Comparison of ENCODE assay signal across 12 cellular contexts in genomic region chr11:46671958-46672315, GRCh38. TPM values are rescaled to one million over a fixed set of nuclear protein-coding genes. Genes with fewer than 3 reads are reported as not detected.
DNase-seq lines count a peak whose midpoint lies in the region; ATAC-seq and TF ChIP-seq lines count a peak whose summit lies in the region.
"Had no signal": no experiment of that assay in that cellular context is flagged by ENCODE, and none has a peak within 500 bp of the region (broad histone marks: within the 10 kb centered on the region; RNA-seq: fewer than 3 reads in every experiment).

No MANE protein-coding gene starts in this region.

- H3K27me3 ChIP-seq in CD4-positive, alpha-beta memory T cell (ENCODE audit: insufficient read depth, low read length): no peaks in the 10 kb centered on the region
- H3K27me3 ChIP-seq in Loucy (ENCODE audit: insufficient read depth, low read length, poor library complexity, severe bottlenecking) (no peaks in the 10 kb centered on the region), dorsolateral prefrontal cortex (no peaks in the 10 kb centered on the region), gastrocnemius medialis (no peaks in the 10 kb centered on the region), osteoblast (ENCODE audit: insufficient read depth, low read length) (no peaks in the 10 kb centered on the region), SJCRH30 (no peaks in the 10 kb centered on the region)
- H3K27me3 ChIP-seq: foreskin keratinocyte had no signal

- CTCF ChIA-PET in CD4-positive, alpha-beta memory T cell (lab: Charles Lee; ENCODE audit: partially characterized antibody): interaction anchor here (1.3 to 4.2 kb wide), 7 partner anchors 9 to 54 kb away, joined by 4 to 61 read pairs (median 8); partner anchors contain the start of genes ARHGAP1, ATG13, HARBI1 and ZNF408

- H3K79me2 ChIP-seq in Loucy (ENCODE audit: insufficient read depth, low read length) (peaks cover 8% of the 10 kb centered on the region; the same call in 1 of the 2 replicates), osteoblast (ENCODE audit: insufficient read depth, low read length) (no peaks in the 10 kb centered on the region)

- in situ Hi-C loops in gastrocnemius medialis (cut with MboI; ENCODE audit: low sequenced_read_pairs in 4 of 4): no loop called here

- H3K4me3 Mint-ChIP-seq in CD4-positive, alpha-beta memory T cell: peak overlapping the region; percentile 33 to 92 (median 82)

- H2AFZ ChIP-seq in Loucy (ENCODE audit: low read length) (no peak overlapping the region), osteoblast (ENCODE audit: low read length) (no peak overlapping the region)

- POLR2A ChIA-PET in CD4-positive, alpha-beta memory T cell (lab: Charles Lee; ENCODE audit: partially characterized antibody): interaction anchor here (0.7 to 3.4 kb wide), 6 partner anchors 12 to 55 kb away, joined by 3 to 85 read pairs (median 8); partner anchors contain the start of genes ARHGAP1, ATG13, HARBI1 and ZNF408

- no peaks in the 10 kb centered on the region for H3K27me3 Mint-ChIP-seq in CD4-positive, alpha-beta memory T cell

- H3K27ac ChIP-seq in CD4-positive, alpha-beta memory T cell (ENCODE audit: low read depth, low read length): peak overlapping the region; percentile 30
- H3K27ac ChIP-seq in dorsolateral prefrontal cortex: peak overlapping the region in 51 of 59 donors; percentile 22 to 96 (median 78)
- peak overlapping the region; percentile 52 to 92 (median 88) for H3K27ac ChIP-seq in gastrocnemius medialis
- H3K27ac ChIP-seq in osteoblast (ENCODE audit: low read depth, low read length): no peak overlapping the region
- H3K27ac ChIP-seq in SJCRH30: no peak overlapping the region
- H3K27ac ChIP-seq: C4-2B, foreskin keratinocyte had no signal

- no peaks in the 10 kb centered on the region for H3K9me2 ChIP-seq in Loucy (replicated peaks; ENCODE audit: low read depth, low read length)

- peak overlapping the region; percentile 76 for H3K9ac ChIP-seq in Loucy (ENCODE audit: low read depth, low read length, poor library complexity, severe bottlenecking)

- H3K9me3 ChIP-seq in CD4-positive, alpha-beta memory T cell (ENCODE audit: control insufficient read depth in 1 of 2, low read length in 2 of 2): no peaks in the 10 kb centered on the region
- H3K9me3 ChIP-seq in Loucy (ENCODE audit: insufficient read depth, low read depth, low read length) (no peaks in the 10 kb centered on the region), gastrocnemius medialis (no peaks in the 10 kb centered on the region), osteoblast (ENCODE audit: low read depth, low read length) (no peaks in the 10 kb centered on the region), SJCRH30 (replicated peaks) (no peaks in the 10 kb centered on the region)

- peaks cover 35% of the 10 kb centered on the region for H3F3A ChIP-seq in Loucy (ENCODE audit: low read depth)

- peaks cover 41 to 57% of the 10 kb centered on the region in 2 donors for H3K36me3 Mint-ChIP-seq in CD4-positive, alpha-beta memory T cell

- H4K20me1 ChIP-seq in Loucy (ENCODE audit: insufficient read depth, low read length, poor library complexity, severe bottlenecking): no peaks in the 10 kb centered on the region
- no peaks in the 10 kb centered on the region for H4K20me1 ChIP-seq in osteoblast (ENCODE audit: insufficient read depth, low read length)

- no peak for TF ChIP-seq POLR2A in gastrocnemius medialis (IDR thresholded peaks at IDR 0.05)

- intact Hi-C loops in CD4-positive, alpha-beta memory T cell (cut with micrococcal nuclease): loop anchor here (1.0 kb wide), 2 partner anchors 28 to 55 kb away; partner anchors contain the start of genes ARHGAP1, ATG13 and HARBI1
- intact Hi-C loops in dorsolateral prefrontal cortex (cut with DNase I) (no loop called here), gastrocnemius medialis (cut with DNase I; ENCODE audit: low total_unique reads) (no loop called here)

- TF ChIP-seq CTCF in Loucy (conservative IDR thresholded peaks at IDR 0.05; ENCODE audit: low read length): no peak
- no peak for TF ChIP-seq CTCF in dorsolateral prefrontal cortex (IDR thresholded peaks at IDR 0.05 in 54 of 56, conservative IDR thresholded peaks at IDR 0.05 in 2 of 56; ENCODE audit: low read depth in 1 of 56, partially characterized antibody in 56 of 56)
- TF ChIP-seq CTCF in gastrocnemius medialis (IDR thresholded peaks at IDR 0.05 in 4 of 5, conservative IDR thresholded peaks at IDR 0.05 in 1 of 5): no peak
- TF ChIP-seq CTCF in osteoblast (IDR thresholded peaks at IDR 0.05; ENCODE audit: extremely low read depth, low read depth, low read length): no peak

- peaks cover 41 to 84% (median 71%) of the 10 kb centered on the region in 4 donors for H3K4me1 Mint-ChIP-seq in CD4-positive, alpha-beta memory T cell

- peaks cover 41% of the 10 kb centered on the region for H3K36me3 ChIP-seq in CD4-positive, alpha-beta memory T cell (ENCODE audit: insufficient read depth, low read length)
- H3K36me3 ChIP-seq in Loucy (ENCODE audit: insufficient read depth, low read length) (peaks cover 44% of the 10 kb centered on the region; the same call in 1 of the 2 replicates), gastrocnemius medialis (peaks cover 3 to 60% of the 10 kb centered on the region in 2 donors), osteoblast (ENCODE audit: insufficient read depth, low read length) (peaks cover 59% of the 10 kb centered on the region), SJCRH30 (peaks cover 28% of the 10 kb centered on the region)

- peak overlapping the region; percentile 78 to 96 (median 94) for H3K27ac Mint-ChIP-seq in CD4-positive, alpha-beta memory T cell

- no peak overlapping the region for H3K4me3 ChIP-seq in CD4-positive, alpha-beta memory T cell (ENCODE audit: low read length in 2 of 2)
- H3K4me3 ChIP-seq in Loucy (ENCODE audit: low read length, poor library complexity, severe bottlenecking) (peak overlapping the region; percentile 57), dorsolateral prefrontal cortex (no peak overlapping the region), gastrocnemius medialis (no peak overlapping the region), osteoblast (ENCODE audit: insufficient read depth, low read length) (no peak overlapping the region), SJCRH30 (no peak overlapping the region)

- peaks cover 81% of the 10 kb centered on the region for H3K4me1 ChIP-seq in CD4-positive, alpha-beta memory T cell (ENCODE audit: insufficient read depth, low read length)
- H3K4me1 ChIP-seq in Loucy (ENCODE audit: insufficient read depth, low read length, poor library complexity, severe bottlenecking) (peaks cover 79% of the 10 kb centered on the region), gastrocnemius medialis (peaks cover 19 to 41% of the 10 kb centered on the region in 2 donors), osteoblast (ENCODE audit: insufficient read depth, low read length) (peaks cover 22% of the 10 kb centered on the region), SJCRH30 (peaks cover 36% of the 10 kb centered on the region)

- DNase-seq in CD4-positive, alpha-beta memory T cell: no peak
- no peak for DNase-seq in dorsolateral prefrontal cortex
- DNase-seq in gastrocnemius medialis: no peak
- no peak for DNase-seq in osteoblast (ENCODE audit: insufficient read length, low spot score, missing footprints)
- no peak for DNase-seq in SJCRH30
- DNase-seq in COLO668 (lab: John Stamatoyannopoulos, UW; ENCODE audit: unreplicated experiment): no peak
- DNase-seq: effector CD8-positive, alpha-beta T cell; foreskin keratinocyte; SIG-M5 had no signal

- H3K4me2 ChIP-seq in Loucy (ENCODE audit: low read depth, low read length, poor library complexity, severe bottlenecking) (peak overlapping the region; percentile 75), osteoblast (ENCODE audit: insufficient read depth, low read length) (no peak overlapping the region)

- ATAC-seq in gastrocnemius medialis: no peak
- ATAC-seq: foreskin keratinocyte had no signal

- H3K9me3 Mint-ChIP-seq in CD4-positive, alpha-beta memory T cell: no peaks in the 10 kb centered on the region

RNA-seq across cellular contexts. Expression of gene ARHGAP1, which starts 28.5 kb away (rescaled TPM):
- total RNA-seq in CD4-positive, alpha-beta memory T cell: 10 to 100 TPM; 61.3 to 72.2 TPM
- 10 to 100 TPM; 39.0 to 85.8 TPM for polyA plus RNA-seq in CD4-positive, alpha-beta memory T cell
- total RNA-seq in dorsolateral prefrontal cortex (100 to 1,000 TPM in 13 of 120 experiments, 10 to 100 TPM in 107; 52.6 to 143 (median 80.0) TPM), gastrocnemius medialis (10 to 100 TPM; 11.1 to 34.8 (median 24.6) TPM), osteoblast (88.3 and 100 TPM in 2 replicates)
- 21.7 and 21.8 TPM in 2 replicates for total RNA-seq in SJCRH30 (2014; rRNA removed; shearing (Covaris generic))

RNA-seq across cellular contexts. Expression of gene ZNF408, which starts 28.9 kb away (rescaled TPM):
- total RNA-seq in CD4-positive, alpha-beta memory T cell: 10 to 100 TPM; 18.9 to 20.0 TPM
- 10 to 100 TPM in 1 of 2 donors, 1 to 10 TPM in 1; 5.7 to 12.7 TPM for polyA plus RNA-seq in CD4-positive, alpha-beta memory T cell
- total RNA-seq in dorsolateral prefrontal cortex (10 to 100 TPM in 20 of 120 experiments, 1 to 10 TPM in 100; 4.8 to 15.1 (median 8.4) TPM), gastrocnemius medialis (10 to 100 TPM; 17.7 to 25.2 (median 19.3) TPM), osteoblast (16.2 and 16.3 TPM in 2 replicates)
- total RNA-seq in SJCRH30 (2014; rRNA removed; shearing (Covaris generic)): 8.5 and 8.7 TPM in 2 replicates

RNA-seq across cellular contexts. Expression of gene F2, which starts 47.1 kb away (rescaled TPM):
- not detected for total RNA-seq in CD4-positive, alpha-beta memory T cell
- polyA plus RNA-seq in CD4-positive, alpha-beta memory T cell: not detected
- total RNA-seq in dorsolateral prefrontal cortex (1 to 10 TPM in 10 of 120 experiments, under 1 TPM in 35, not detected in 75; 0.14 to 1.5 (median 0.67) TPM), gastrocnemius medialis (1 to 10 TPM in 2 of 4 donors, not detected in 2; 1.4 to 3.0 TPM), osteoblast (not detected in 2 replicates)
- total RNA-seq in SJCRH30 (2014; rRNA removed; shearing (Covaris generic)): 0.06 and 0.15 TPM in 2 replicates
- total RNA-seq: foreskin keratinocyte, HT1080 had no signal
- polyA plus RNA-seq: foreskin keratinocyte had no signal

RNA-seq across cellular contexts. Expression of gene ATG13, which starts 54.6 kb away (rescaled TPM):
- total RNA-seq in CD4-positive, alpha-beta memory T cell: 10 to 100 TPM; 86.0 to 96.2 TPM
- polyA plus RNA-seq in CD4-positive, alpha-beta memory T cell: 10 to 100 TPM; 64.2 to 66.0 TPM
- total RNA-seq in dorsolateral prefrontal cortex (100 to 1,000 TPM; 107 to 201 (median 150) TPM), gastrocnemius medialis (10 to 100 TPM; 33.4 to 76.0 (median 67.0) TPM), osteoblast (70.9 and 71.9 TPM in 2 replicates)
- 77.4 and 83.6 TPM in 2 replicates for total RNA-seq in SJCRH30 (2014; rRNA removed; shearing (Covaris generic))

RNA-seq across cellular contexts. Expression of gene HARBI1, which starts 54.9 kb away (rescaled TPM):
- total RNA-seq in CD4-positive, alpha-beta memory T cell: 1 to 10 TPM; 7.2 to 9.4 TPM
- 10 to 100 TPM in 1 of 2 donors, 1 to 10 TPM in 1; 8.7 to 10.6 TPM for polyA plus RNA-seq in CD4-positive, alpha-beta memory T cell
- 10 to 100 TPM in 23 of 120 experiments, 1 to 10 TPM in 97; 4.5 to 29.2 (median 8.0) TPM for total RNA-seq in dorsolateral prefrontal cortex
- total RNA-seq in gastrocnemius medialis: 1 to 10 TPM; 1.2 to 6.9 (median 3.3) TPM
- total RNA-seq in osteoblast: 5.8 and 6.2 TPM in 2 replicates
- total RNA-seq in SJCRH30 (2014; rRNA removed; shearing (Covaris generic)): 8.4 and 9.3 TPM in 2 replicates

Comparison
In these comparisons a context has a peak if more than half of its experiments do, and no peak if none do; other contexts are left out.
1. H3K27ac ChIP-seq: peak in CD4-positive, alpha-beta memory T cell (single experiment), dorsolateral prefrontal cortex (51 of 59) and gastrocnemius medialis (4 of 4); none in osteoblast (single experiment) and SJCRH30 (single experiment).